ENCODE assay signal across 14 cellular contexts in the genomic region with DNA sequence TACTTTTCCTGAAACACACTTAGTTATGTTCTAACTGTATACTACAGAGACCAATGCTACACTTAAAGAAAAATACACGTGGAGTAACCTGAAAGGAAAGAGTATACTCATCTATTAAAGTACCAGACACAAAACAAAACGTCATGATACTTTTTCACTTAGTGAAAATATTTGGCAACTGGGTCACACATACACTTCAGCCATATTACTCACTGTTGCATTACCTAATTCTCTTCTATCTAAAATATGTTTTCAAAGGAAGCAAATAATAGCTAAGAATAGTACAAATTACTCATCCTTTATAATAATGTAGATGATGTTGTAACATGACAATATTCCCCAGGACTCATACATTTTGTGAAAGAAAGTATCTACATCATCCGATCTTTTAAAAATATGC.
"Had no signal": no experiment of that assay in that cellular context is flagged by ENCODE, and none has a peak within 500 bp of the region (broad histone marks: within the 10 kb centered on the region; RNA-seq: fewer than 3 reads in every experiment).

No MANE protein-coding gene starts in this region.

- H3K27me3 ChIP-seq: body of pancreas, right lobe of liver had no signal

- H3K36me3 ChIP-seq: right lobe of liver had no signal

- H3K27ac ChIP-seq: body of pancreas, psoas muscle, right lobe of liver, VCaP had no signal

- H3K4me1 ChIP-seq: body of pancreas, psoas muscle, right lobe of liver had no signal

- H3K9me3 ChIP-seq: body of pancreas, psoas muscle, right lobe of liver had no signal

- DNase-seq: activated CD4-positive, alpha-beta memory T cell treated with anti-CD3 and anti-CD28 coated beads for 36 hours; activated naive CD4-positive, alpha-beta T cell treated with Interleukin-2 at 50 U/mL for 16 hours; activated naive CD8-positive, alpha-beta T cell treated with anti-CD3 and anti-CD28 coated beads, Interleukin-2, amount 50 U/mL, for 24 hours; body of pancreas; immature natural killer cell; left cardiac atrium; nucleus accumbens; psoas muscle; right lobe of liver; stimulated activated CD4-positive, alpha-beta T cell treated with anti-CD3 and anti-CD28 coated beads, Interleukin-2, amount 100 ng/mL, for 24 hours; stimulated activated naive B cell treated with anti-CD40 and anti-IgM and Interleukin-4, amounts not matched to agents 10 μg/mL and 1 μg/mL and 100 μg/mL, for 72 hours; substantia nigra had no signal

- H3K4me3 ChIP-seq: body of pancreas, psoas muscle, right lobe of liver had no signal

- ATAC-seq: activated naive CD8-positive, alpha-beta T cell treated with anti-CD3 and anti-CD28 coated beads, Interleukin-2, amount 50 U/mL, for 24 hours; body of pancreas; left cardiac atrium; natural killer cell treated with Interleukin-12 subunit alpha and Interleukin-12 subunit beta and Interleukin-15 and Interleukin-18, amount 100 ng/mL, for 72 hours; psoas muscle; right lobe of liver; stimulated activated naive B cell treated with anti-CD40 and anti-IgM and Interleukin-4, amounts not matched to agents 10 μg/mL and 1 μg/mL and 100 μg/mL, for 72 hours had no signal
